Comparison of ENCODE assay signal across 1 cellular context in the genomic region with DNA sequence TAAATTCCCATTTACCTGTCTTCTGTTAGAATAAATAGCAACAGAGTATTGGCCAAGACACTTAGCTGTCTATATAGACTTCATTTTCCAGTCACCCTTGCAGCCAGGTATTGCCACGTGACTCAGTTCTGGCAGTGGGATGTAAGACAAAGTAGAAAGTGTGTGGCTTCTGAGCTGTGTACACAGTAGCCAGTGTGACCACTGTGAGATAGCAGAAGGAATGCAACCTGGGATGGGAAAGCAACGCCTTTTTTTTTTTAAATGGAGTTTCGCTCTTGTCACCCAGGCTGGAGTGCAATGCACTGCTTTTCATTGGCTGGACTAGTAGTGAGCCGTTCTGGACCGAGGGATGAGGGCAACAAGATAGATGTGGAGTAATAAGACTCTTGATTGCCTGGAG.
TF ChIP-seq lines count a peak whose summit lies in the region.

No MANE protein-coding gene starts in this region.

TF ChIP-seq in IMR-90, 13 proteins besides CTCF, POLR2A, EP300 and RAD21:
- TF ChIP-seq MAFK (IDR thresholded peaks at IDR 0.05; ENCODE audit: low read depth, low read length), result no peak
- TF ChIP-seq, protein P1, sequence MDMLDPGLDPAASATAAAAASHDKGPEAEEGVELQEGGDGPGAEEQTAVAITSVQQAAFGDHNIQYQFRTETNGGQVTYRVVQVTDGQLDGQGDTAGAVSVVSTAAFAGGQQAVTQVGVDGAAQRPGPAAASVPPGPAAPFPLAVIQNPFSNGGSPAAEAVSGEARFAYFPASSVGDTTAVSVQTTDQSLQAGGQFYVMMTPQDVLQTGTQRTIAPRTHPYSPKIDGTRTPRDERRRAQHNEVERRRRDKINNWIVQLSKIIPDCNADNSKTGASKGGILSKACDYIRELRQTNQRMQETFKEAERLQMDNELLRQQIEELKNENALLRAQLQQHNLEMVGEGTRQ (IDR thresholded peaks at IDR 0.05; ENCODE audit: low read depth, low read length), result no peak
- TF ChIP-seq, protein P2, sequence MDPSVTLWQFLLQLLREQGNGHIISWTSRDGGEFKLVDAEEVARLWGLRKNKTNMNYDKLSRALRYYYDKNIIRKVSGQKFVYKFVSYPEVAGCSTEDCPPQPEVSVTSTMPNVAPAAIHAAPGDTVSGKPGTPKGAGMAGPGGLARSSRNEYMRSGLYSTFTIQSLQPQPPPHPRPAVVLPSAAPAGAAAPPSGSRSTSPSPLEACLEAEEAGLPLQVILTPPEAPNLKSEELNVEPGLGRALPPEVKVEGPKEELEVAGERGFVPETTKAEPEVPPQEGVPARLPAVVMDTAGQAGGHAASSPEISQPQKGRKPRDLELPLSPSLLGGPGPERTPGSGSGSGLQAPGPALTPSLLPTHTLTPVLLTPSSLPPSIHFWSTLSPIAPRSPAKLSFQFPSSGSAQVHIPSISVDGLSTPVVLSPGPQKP (IDR thresholded peaks at IDR 0.05; ENCODE audit: borderline replicate concordance, low read depth, low read length), result no peak
- no peak for TF ChIP-seq SMC3 (IDR thresholded peaks at IDR 0.05; ENCODE audit: low read depth, low read length)
- TF ChIP-seq NFE2L2 (IDR thresholded peaks at IDR 0.05; ENCODE audit: low read depth, low read length), result no peak
- TF ChIP-seq BHLHE40 (IDR thresholded peaks at IDR 0.05; ENCODE audit: low read depth, low read length), result no peak
- TF ChIP-seq RCOR1 (IDR thresholded peaks at IDR 0.05; ENCODE audit: insufficient replicate concordance, low read length), result no peak
- no peak for TF ChIP-seq CEBPB (IDR thresholded peaks at IDR 0.05; ENCODE audit: low read depth, low read length)
- TF ChIP-seq RFX5 (IDR thresholded peaks at IDR 0.05; ENCODE audit: low read depth, low read length), result no peak
- no peak for TF ChIP-seq MAZ (IDR thresholded peaks at IDR 0.05; ENCODE audit: borderline replicate concordance, low read depth, low read length)
- TF ChIP-seq MXI1 (IDR thresholded peaks at IDR 0.05; ENCODE audit: borderline replicate concordance, low read depth, low read length), result no peak
- no peak for TF ChIP-seq FOS (IDR thresholded peaks at IDR 0.05; ENCODE audit: low read depth, low read length)
- TF ChIP-seq CHD1 (IDR thresholded peaks at IDR 0.05; ENCODE audit: low read depth, low read length), result no peak
